In the genomic region with DNA sequence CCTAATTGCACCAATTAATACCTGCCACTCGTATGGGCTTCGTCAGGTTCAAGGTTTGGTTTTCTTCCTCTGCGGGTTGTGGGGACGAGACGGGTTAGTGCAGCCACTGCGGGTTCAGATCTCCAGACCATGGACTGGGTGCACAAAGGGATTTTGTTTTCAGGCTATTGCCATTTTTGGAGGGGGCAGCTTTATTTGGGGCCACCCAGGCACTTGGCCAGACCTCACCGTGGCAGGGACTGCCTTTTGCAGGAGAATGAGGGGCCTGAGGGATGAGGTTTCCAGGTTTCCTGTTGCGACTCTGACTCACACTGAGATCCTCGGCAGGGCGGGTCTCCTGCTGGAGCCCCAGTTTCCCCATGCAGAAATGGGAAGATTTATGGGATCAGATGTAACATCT, we compare ENCODE assay signal across 28 cellular contexts.
DNase-seq lines count a peak whose midpoint lies in the region; ATAC-seq and TF ChIP-seq lines count a peak whose summit lies in the region.
"Had no signal": no experiment of that assay in that cellular context is flagged by ENCODE, and none has a peak within 500 bp of the region (broad histone marks: within the 10 kb centered on the region; RNA-seq: fewer than 3 reads in every experiment).

No MANE protein-coding gene starts in this region.

- TF ChIP-seq CTCF in AG04450 (IDR thresholded peaks at IDR 0.05; ENCODE audit: low read depth, low read length) (no peak), RWPE1 (conservative IDR thresholded peaks at IDR 0.05; ENCODE audit: low read depth) (no peak), fibroblast of villous mesenchyme (IDR thresholded peaks at IDR 0.05; ENCODE audit: insufficient read depth, low read depth, low read length) (no peak), lower leg skin (IDR thresholded peaks at IDR 0.05) (no peak)

- no peak for DNase-seq in AG04450 (ENCODE audit: low read depth, low spot score)
- DNase-seq in H4 (ENCODE audit: low spot score), result peak; percentile 10
- peak; percentile 5 for DNase-seq in RWPE1 (ENCODE audit: low spot score)
- peak; percentile 16 for DNase-seq in fibroblast of villous mesenchyme (ENCODE audit: low read depth)
- DNase-seq in NCI-H2171 treated with DMSO at 0.1 percent for 48 hours (lab: John Stamatoyannopoulos, UW), result no peak
- DNase-seq in lower leg skin (ENCODE audit: low spot score in 2 of 2), result no peak
- no peak for DNase-seq in kidney glomerular epithelial cell (lab: John Stamatoyannopoulos, UW)
- DNase-seq: activated CD4-positive, alpha-beta memory T cell treated with anti-CD3 and anti-CD28 coated beads for 36 hours; activated effector memory CD4-positive, alpha-beta T cell treated with Interleukin-2 at 50 U/mL for 16 hours; activated naive CD8-positive, alpha-beta T cell treated with anti-CD3 and anti-CD28 coated beads, Interleukin-2, amount 10 ng/mL, durations not matched to agents 7 days and 5 days; body of pancreas; Caco-2; DMS79; Kasumi-1; left ventricle myocardium superior; NCI-H1092; NCI-H2081; NCI-H446; substantia nigra; T1000; upper lobe of left lung had no signal

- H3K27ac ChIP-seq in AG04450 (ENCODE audit: low read depth, low read length) (peak overlapping the region; percentile 2), RWPE1 (no peak overlapping the region)
- H3K27ac ChIP-seq: BLaER1 treated with 17β-estradiol and CSF1 and Interleukin-3, amounts not matched to agents 10 nM and 100 nM; body of pancreas; epithelial cell of prostate; upper lobe of left lung had no signal

- POLR2A ChIA-PET in AG04450 (lab: Yijun Ruan, JAX) (interaction anchor here (0.6 kb wide), 1 partner anchor 1114 kb away, joined by 3 read pairs; a partner anchor contains a TSS), RWPE1 (lab: Yijun Ruan, JAX; ENCODE audit: low non-redundant PET) (no interaction called here)

- H3K27me3 ChIP-seq in AG04450 (ENCODE audit: control insufficient read depth, insufficient read depth, low read length), result peaks cover 3% of the 10 kb centered on the region
- H3K27me3 ChIP-seq: BLaER1 treated with 17β-estradiol and CSF1 and Interleukin-3, amounts not matched to agents 10 nM and 100 nM; body of pancreas; upper lobe of left lung had no signal

- H3K9me3 ChIP-seq in AG04450 (ENCODE audit: control insufficient read depth, insufficient read depth, low read length), result no peaks in the 10 kb centered on the region
- H3K9me3 ChIP-seq: A549; BLaER1 treated with 17β-estradiol and CSF1 and Interleukin-3, amounts not matched to agents 10 nM and 100 nM; body of pancreas; upper lobe of left lung had no signal

- CTCF ChIA-PET in AG04450 (lab: Charles Lee) (no interaction called here), RWPE1 (lab: Yijun Ruan, JAX) (no interaction called here)

- intact Hi-C loops in lower leg skin (cut with DNase I; ENCODE audit: low total_unique reads), result no loop called here

- no peak for ATAC-seq in HG03135 (IDR thresholded peaks at IDR 0.05; ENCODE audit: unreplicated experiment)
- ATAC-seq: A549; body of pancreas; left ventricle myocardium superior; natural killer cell treated with Interleukin-12 subunit alpha and Interleukin-12 subunit beta and Interleukin-15 and Interleukin-18, amount 100 ng/mL, for 72 hours; Right ventricle myocardium inferior; stimulated activated effector memory CD8-positive, alpha-beta T cell treated with anti-CD3 and anti-CD28 coated beads, Interleukin-12 subunit alpha, Interleukin-12 subunit beta, amount 100 ng/mL, for 72 hours had no signal

- no peak for TF ChIP-seq POLR2A in lower leg skin (IDR thresholded peaks at IDR 0.05)

- H3K4me3 ChIP-seq in AG04450 (ENCODE audit: low read depth, low read length), result no peak overlapping the region
- H3K4me3 ChIP-seq in fibroblast of villous mesenchyme (ENCODE audit: low read depth, low read length), result no peak overlapping the region
- no peak overlapping the region for H3K4me3 ChIP-seq in lower leg skin (ENCODE audit: low read depth, poor library complexity, severe bottlenecking)
- H3K4me3 ChIP-seq: A549; BLaER1 treated with 17β-estradiol and CSF1 and Interleukin-3, amounts not matched to agents 10 nM and 100 nM; body of pancreas; upper lobe of left lung had no signal

- 52 to 58% methylated on average over 10 of the region's 10 CpGs for WGBS in lower leg skin, 2 donors

Comparison
In these comparisons a context has a peak if more than half of its experiments do, and no peak if none do; other contexts are left out.
1. DNase-seq: peak in H4 (single experiment), RWPE1 (single experiment) and fibroblast of villous mesenchyme (single experiment); none in AG04450 (single experiment), NCI-H2171 treated with DMSO at 0.1 percent for 48 hours (single experiment), lower leg skin (0 of 2) and kidney glomerular epithelial cell (single experiment).